8 cellular contexts compared by ENCODE assay signal in the genomic region with DNA sequence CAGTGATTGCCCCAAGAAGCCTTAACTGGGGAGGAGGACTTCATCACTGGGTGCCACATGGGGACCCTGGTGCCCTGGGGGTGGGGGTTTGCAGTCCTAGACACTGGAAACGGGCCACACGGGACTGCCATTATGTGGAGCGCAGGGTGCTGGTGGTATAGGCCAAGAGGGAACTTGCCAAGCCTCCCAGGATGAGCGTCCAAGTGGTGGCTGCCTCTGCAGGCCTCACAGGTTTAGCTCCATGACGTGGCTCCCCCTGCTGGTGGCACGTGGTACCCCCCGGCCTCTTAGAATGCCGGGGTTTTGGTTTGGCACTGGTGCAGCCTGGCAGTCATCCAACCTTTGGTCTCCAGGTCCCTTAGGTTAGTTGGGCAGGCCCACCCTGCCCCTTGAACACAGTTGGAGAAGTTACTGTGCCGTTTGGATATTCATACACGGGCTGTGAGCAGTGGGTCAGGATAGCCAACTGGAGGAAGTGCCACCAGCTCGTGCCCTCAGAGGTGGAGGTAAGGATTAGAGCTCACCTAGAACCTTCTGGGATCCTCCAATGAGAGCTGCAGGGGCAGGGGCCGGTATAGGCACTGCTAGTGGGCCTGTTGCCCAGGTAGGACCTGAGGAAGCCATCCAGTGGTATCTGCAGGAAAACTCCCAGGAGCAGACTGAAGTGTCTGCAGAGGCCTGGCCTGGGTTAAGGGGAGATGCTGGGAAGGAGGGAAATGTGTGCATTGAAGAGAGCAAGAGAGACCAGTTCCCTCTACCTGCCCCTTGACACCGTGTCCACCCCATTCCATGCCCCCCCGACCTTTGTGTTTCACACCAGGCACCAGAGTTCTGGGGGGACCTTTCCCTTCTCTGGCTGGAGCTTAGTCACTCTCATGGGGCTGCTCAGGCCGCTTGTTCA. TPM values are rescaled to one million over a fixed set of nuclear protein-coding genes. Genes with fewer than 3 reads are reported as not detected.
DNase-seq lines count a peak whose midpoint lies in the region; ATAC-seq, FAIRE-seq and TF ChIP-seq lines count a peak whose summit lies in the region.

No MANE protein-coding gene starts in this region.

- CTCF ChIA-PET in activated B cell treated with CpG ODN at 0.5 μM for 24 hours (lab: Charles Lee): interaction anchor here (0.6 to 7.9 kb wide), 21 partner anchors 9 to 320 kb away, joined by 3 to 429 read pairs (median 4); a partner anchor contains a TSS

- POLR2A ChIA-PET in activated B cell treated with CpG ODN at 0.5 μM for 24 hours (lab: Charles Lee): interaction anchor here (0.8 to 12.2 kb wide), 14 partner anchors 6 to 250 kb away, joined by 3 to 376 read pairs (median 15); a partner anchor contains a TSS

- TF ChIP-seq CTCF in HFFc6 (IDR thresholded peaks at IDR 0.05) (peak; percentile 98), activated B cell treated with CpG ODN at 0.5 μM for 24 hours (IDR thresholded peaks at IDR 0.05) (no peak), keratinocyte (optimal IDR thresholded peaks at IDR 0.05 in 1 of 3, IDR thresholded peaks at IDR 0.05 in 1 of 3, conservative IDR thresholded peaks at IDR 0.05 in 1 of 3; ENCODE audit: extremely low read depth in 1 of 3, insufficient read depth in 2 of 3, low read length in 3 of 3) (peak in 2 of 3 experiments; percentile 95 to 97)

- peak; percentile 73 for DNase-seq in Caki2 (ENCODE audit: low read depth)
- DNase-seq in HFFc6: peak; percentile 74
- DNase-seq in NCI-H226: peak; percentile 64
- peak; percentile 82 for DNase-seq in activated B cell treated with CpG ODN at 0.5 μM for 24 hours
- DNase-seq in central memory CD4-positive, alpha-beta T cell: peak; percentile 85
- DNase-seq in keratinocyte (ENCODE audit: low read depth, low spot score): no peak
- peak; percentile 82 to 87 for DNase-seq in stimulated activated CD4-positive, alpha-beta T cell treated with anti-CD3 and anti-CD28 coated beads, Interleukin-15, amount 100 ng/mL, for 1 hour (ENCODE audit: low read depth in 1 of 2, low spot score in 1 of 2)

- peak; percentile 79 for FAIRE-seq in keratinocyte (lab: Jason Lieb, UNC)

- H3K27ac ChIP-seq in keratinocyte (ENCODE audit: control insufficient read depth, insufficient read depth, low read length): no peak overlapping the region

- H3K9ac ChIP-seq in keratinocyte (ENCODE audit: control insufficient read depth, extremely low read depth, insufficient read depth, low read length): no peak overlapping the region

- no peak overlapping the region for H3K4me2 ChIP-seq in keratinocyte (ENCODE audit: control insufficient read depth, extremely low read depth, insufficient read depth, low read depth, low read length)

- H3K27me3 Mint-ChIP-seq in HFFc6 (ENCODE audit: insufficient read depth): peaks cover 6% of the 10 kb centered on the region
- no peaks in the 10 kb centered on the region for H3K27me3 Mint-ChIP-seq in activated B cell treated with CpG ODN at 0.5 μM for 24 hours

- no peak overlapping the region for H2AFZ ChIP-seq in keratinocyte (ENCODE audit: control insufficient read depth, low read length)

- intact Hi-C loops in activated B cell treated with CpG ODN at 0.5 μM for 24 hours (cut with micrococcal nuclease): no loop called here

- H3K36me3 Mint-ChIP-seq in HFFc6 (ENCODE audit: low read depth) (peaks cover 28% of the 10 kb centered on the region), activated B cell treated with CpG ODN at 0.5 μM for 24 hours (ENCODE audit: low read depth) (peaks cover 40% of the 10 kb centered on the region)

- peaks cover 9 to 15% of the 10 kb centered on the region in 2 experiments for H3K36me3 ChIP-seq in keratinocyte (ENCODE audit: control insufficient read depth in 2 of 2, extremely low read depth in 1 of 2, insufficient read depth in 2 of 2, low read length in 2 of 2)

- H3K4me3 ChIP-seq in keratinocyte (ENCODE audit: control insufficient read depth in 2 of 3, extremely low read depth in 1 of 3, insufficient read depth in 2 of 3, low read depth in 1 of 3, low read length in 3 of 3): no peak overlapping the region

- in situ Hi-C loops in Caki2 (cut with HindIII; ENCODE audit: low pct_unique_long_range_greater_than_20kb, low sequenced_read_pairs): no loop called here

- H3K9me3 Mint-ChIP-seq in HFFc6 (no peaks in the 10 kb centered on the region), activated B cell treated with CpG ODN at 0.5 μM for 24 hours (no peaks in the 10 kb centered on the region)

- peak overlapping the region; percentile 27; the same call in 1 of the 2 replicates for H3K4me3 Mint-ChIP-seq in HFFc6
- H3K4me3 Mint-ChIP-seq in activated B cell treated with CpG ODN at 0.5 μM for 24 hours: peak overlapping the region; percentile 55

- peaks cover 16% of the 10 kb centered on the region for H3K4me1 ChIP-seq in keratinocyte (ENCODE audit: control insufficient read depth, extremely low read depth, insufficient read depth, low read length)

- no peaks in the 10 kb centered on the region for H3K27me3 ChIP-seq in keratinocyte (ENCODE audit: control insufficient read depth, extremely low read depth, insufficient read depth, low read length)

- H4K20me1 ChIP-seq in keratinocyte (ENCODE audit: control insufficient read depth, extremely low read depth, insufficient read depth, low read length): peaks cover 32% of the 10 kb centered on the region

- H3K27ac Mint-ChIP-seq in HFFc6: peak overlapping the region; percentile 86
- H3K27ac Mint-ChIP-seq in activated B cell treated with CpG ODN at 0.5 μM for 24 hours: peak overlapping the region; percentile 91

- H3K9me3 ChIP-seq in keratinocyte (ENCODE audit: control insufficient read depth, low read depth, low read length): no peaks in the 10 kb centered on the region

- no peaks in the 10 kb centered on the region for H3K9me1 ChIP-seq in keratinocyte (ENCODE audit: control insufficient read depth, extremely low read depth, insufficient read depth, low read length)

- H3K79me2 ChIP-seq in keratinocyte (ENCODE audit: control insufficient read depth, insufficient read depth, low read length): peaks cover 35% of the 10 kb centered on the region

- dilution Hi-C loops in keratinocyte (cut with MboI; ENCODE audit: extremely low pct_ligation_motif_present, low sequenced_read_pairs): no loop called here

- H3K4me1 Mint-ChIP-seq in HFFc6 (ENCODE audit: low read depth): peaks cover 65% of the 10 kb centered on the region
- H3K4me1 Mint-ChIP-seq in activated B cell treated with CpG ODN at 0.5 μM for 24 hours: peaks cover 71% of the 10 kb centered on the region

- peak; percentile 15 for ATAC-seq in activated B cell treated with CpG ODN at 0.5 μM for 24 hours (ENCODE audit: low read depth)
- no peak for ATAC-seq in GM19467 (IDR thresholded peaks at IDR 0.05; ENCODE audit: unreplicated experiment)

RNA-seq across cellular contexts. Expression of a gene that starts 5.7 kb away (rescaled TPM):
- 1,152 and 1,297 TPM in 2 replicates for total RNA-seq in Caki2 (2014; rRNA removed; shearing (Covaris generic); ENCODE audit: low replicate concordance)
- total RNA-seq in HFFc6 (2021; fragmentation: NEBNext Ultra II Directional; extraction: Animal tissue kit (Norgen Biotek cat#: 25700)): 100 to 1,000 TPM; 467 to 853 (median 787) TPM
- total RNA-seq in activated B cell treated with CpG ODN at 0.5 μM for 24 hours: 1,531 and 1,680 TPM in 2 replicates
- 200 to 691 TPM (median 598 TPM) in 3 replicates for polyA plus RNA-seq in keratinocyte
- polyA plus RNA-seq in keratinocyte (2011; ENCODE audit: low read depth): 225 TPM
- polyA plus RNA-seq in keratinocyte (2011; cell fraction: cytosol; rRNA removed): 365 and 669 TPM in 2 replicates
- 172 and 224 TPM in 2 replicates for polyA plus RNA-seq in keratinocyte (2011; cell fraction: nucleus; rRNA removed)
- 295 and 1,005 TPM in 2 replicates for polyA plus RNA-seq in keratinocyte (2012; ENCODE audit: low replicate concordance)
- polyA minus RNA-seq in keratinocyte: 30.7 to 59.6 TPM (median 58.6 TPM) in 3 replicates
- 399 TPM for polyA minus RNA-seq in keratinocyte (2011; cell fraction: cytosol; rRNA and poly(A)+ RNA removed)
- polyA minus RNA-seq in keratinocyte (2011; cell fraction: nucleus; rRNA and poly(A)+ RNA removed): 57.3 and 58.8 TPM in 2 replicates
